In the genomic region with DNA sequence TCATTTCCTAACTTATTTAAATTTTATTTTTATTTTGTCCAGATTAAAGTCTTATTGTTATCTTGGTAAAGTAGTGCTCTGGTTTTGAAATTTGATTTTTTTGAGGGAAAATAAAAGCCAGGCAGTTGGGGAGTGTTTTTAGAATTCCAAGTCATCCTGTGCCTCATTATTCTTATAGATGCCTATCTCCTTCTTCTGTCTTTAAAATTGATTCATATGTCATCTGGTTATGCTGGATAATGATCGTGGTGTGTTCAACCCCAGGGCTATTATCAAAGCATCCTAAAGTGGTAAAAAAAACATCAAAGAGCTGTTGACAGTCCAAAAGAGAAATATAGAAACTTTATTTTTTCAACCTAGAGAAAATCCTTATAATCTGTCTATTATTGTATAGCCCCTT, we compare ENCODE assay signal across 25 cellular contexts.
"Had no signal": no experiment of that assay in that cellular context is flagged by ENCODE, and none has a peak within 500 bp of the region (broad histone marks: within the 10 kb centered on the region; RNA-seq: fewer than 3 reads in every experiment).

No MANE protein-coding gene starts in this region.

- H3K27ac ChIP-seq: neural progenitor cell, ovary, parathyroid adenoma, psoas muscle, right lobe of liver, sigmoid colon, stomach, thoracic aorta, thyroid gland, tibial nerve, upper lobe of left lung, vagina had no signal

- H3K9ac ChIP-seq: neural progenitor cell, parathyroid adenoma had no signal

- FAIRE-seq: small intestine, urothelium cell line had no signal

- DNase-seq: occipital lobe; ovary; posterior cingulate gyrus; psoas muscle; right cardiac atrium; right lobe of liver; sigmoid colon; small intestine; stimulated activated CD4-positive, alpha-beta T cell treated with anti-CD3 and anti-CD28 coated beads, Interleukin-15, amount 100 ng/mL, for 24 hours; stimulated activated CD4-positive, alpha-beta T cell treated with anti-CD3 and anti-CD28 coated beads, Interleukin-2, amount 100 ng/mL, for 24 hours; stimulated activated CD4-positive, alpha-beta T cell treated with anti-CD3 and anti-CD28 coated beads, Interleukin-2, amount 100 ng/mL, for 48 hours; stimulated activated CD4-positive, alpha-beta T cell treated with anti-CD3 and anti-CD28 coated beads, Interleukin-4, amount 100 ng/mL, for 24 hours; stimulated activated naive B cell treated with anti-CD40 and anti-IgM and Interleukin-4, amounts not matched to agents 10 μg/mL and 1 μg/mL and 100 μg/mL, for 72 hours; stimulated activated naive CD4-positive, alpha-beta T cell treated with Interleukin-2 at 50 U/mL for 16 hours; stomach; thyroid gland; trophoblast cell; upper lobe of left lung had no signal

- ATAC-seq: psoas muscle; right cardiac atrium; right lobe of liver; stimulated activated effector memory CD8-positive, alpha-beta T cell treated with anti-CD3 and anti-CD28 coated beads, Interleukin-12 subunit alpha, Interleukin-12 subunit beta, amount 100 ng/mL, for 72 hours; stimulated activated naive B cell treated with anti-CD40 and anti-IgM and Interleukin-4, amounts not matched to agents 10 μg/mL and 1 μg/mL and 100 μg/mL, for 72 hours had no signal

- H3K4me2 ChIP-seq: neural progenitor cell had no signal

- H3K36me3 ChIP-seq: neural progenitor cell, ovary, right lobe of liver, sigmoid colon, stomach, thoracic aorta, thyroid gland, tibial nerve, upper lobe of left lung, vagina had no signal

- H2AFZ ChIP-seq: neural progenitor cell, parathyroid adenoma had no signal

- H3K9me3 ChIP-seq: ovary, sigmoid colon, thoracic aorta, thyroid gland, vagina had no signal

- H3K4me3 ChIP-seq: neural progenitor cell, ovary, psoas muscle, right lobe of liver, sigmoid colon, stomach, thoracic aorta, thyroid gland, tibial nerve, upper lobe of left lung, vagina had no signal

- H3K4me1 ChIP-seq: neural progenitor cell, parathyroid adenoma, psoas muscle, thyroid gland had no signal

- H3K79me2 ChIP-seq: parathyroid adenoma had no signal

- H3K27me3 ChIP-seq: neural progenitor cell, ovary, right lobe of liver, sigmoid colon, stomach, thyroid gland, upper lobe of left lung, vagina had no signal
